In genomic region chr3:134357261-134357913, GRCh38 we compare ENCODE assay signal across 9 cellular contexts. TPM values are rescaled to one million over a fixed set of nuclear protein-coding genes. Genes with fewer than 3 reads are reported as not detected.
DNase-seq lines count a peak whose midpoint lies in the region; ATAC-seq, FAIRE-seq and TF ChIP-seq lines count a peak whose summit lies in the region.
"Had no signal": no experiment of that assay in that cellular context is flagged by ENCODE, and none has a peak within 500 bp of the region (broad histone marks: within the 10 kb centered on the region; RNA-seq: fewer than 3 reads in every experiment).

No MANE protein-coding gene starts in this region.

- FAIRE-seq in bronchial epithelial cell (lab: Jason Lieb, UNC), result peak; percentile 28

- H3K27me3 ChIP-seq in HUES64 (ENCODE audit: insufficient read depth, low read length), result no peaks in the 10 kb centered on the region
- H3K27me3 ChIP-seq in bronchial epithelial cell (ENCODE audit: control insufficient read depth, insufficient read depth, low read length), result no peaks in the 10 kb centered on the region
- H3K27me3 ChIP-seq in lung (ENCODE audit: control insufficient read depth, insufficient read depth), result no peaks in the 10 kb centered on the region
- no peaks in the 10 kb centered on the region for H3K27me3 ChIP-seq in stomach smooth muscle (ENCODE audit: control insufficient read depth in 1 of 2, insufficient read depth in 2 of 2, low read length in 2 of 2)

- H3K36me3 ChIP-seq in HUES64 (ENCODE audit: insufficient read depth, low read length) (peaks cover 83% of the 10 kb centered on the region), bronchial epithelial cell (ENCODE audit: control insufficient read depth, insufficient read depth, low read length) (peaks cover 51% of the 10 kb centered on the region), lung (ENCODE audit: control insufficient read depth in 2 of 2, insufficient read depth in 2 of 2, low read length in 2 of 2) (peaks cover 41 to 58% of the 10 kb centered on the region in 2 donors), stomach smooth muscle (ENCODE audit: control insufficient read depth in 2 of 2, insufficient read depth in 2 of 2, low read length in 2 of 2) (peaks cover 62 to 70% of the 10 kb centered on the region in 2 donors)

- peak overlapping the region; percentile 74 for H3K27ac ChIP-seq in HUES64 (ENCODE audit: low read depth, low read length)
- H3K27ac ChIP-seq in lung (ENCODE audit: low read depth in 1 of 2, low read length in 1 of 2), result peak overlapping the region; percentile 37 to 87
- peak overlapping the region; percentile 70 for H3K27ac ChIP-seq in stomach smooth muscle (ENCODE audit: low read length)

- DNase-seq in bronchial epithelial cell (ENCODE audit: low read depth) (no peak), lung (ENCODE audit: low spot score) (no peak), NCI-H510A (lab: John Stamatoyannopoulos, UW) (no peak), LoVo (ENCODE audit: low spot score) (no peak), GM19238 (ENCODE audit: insufficient read length, low spot score) (no peak)
- no peak for DNase-seq in stimulated activated CD4-positive, alpha-beta T cell treated with anti-CD3 and anti-CD28 coated beads, Interleukin-2, amount 100 ng/mL, for 24 hours
- DNase-seq: NCI-H1930 had no signal

- ATAC-seq in lung (ENCODE audit: insufficient read depth, low FRiP score), result peak; percentile 2

- 87% methylated on average over 10 of the region's 10 CpGs for WGBS in HUES64
- 56 to 72% methylated on average over 10 of the region's 10 CpGs for WGBS in lung, 2 donors

- TF ChIP-seq CTCF in bronchial epithelial cell (IDR thresholded peaks at IDR 0.05; ENCODE audit: insufficient read depth, low read length, severe bottlenecking), result no peak
- no peak for TF ChIP-seq CTCF in lung (IDR thresholded peaks at IDR 0.05; ENCODE audit: control extremely low read depth, extremely low read depth)

- H3K9ac ChIP-seq in HUES64 (ENCODE audit: low read depth, low read length) (no peak overlapping the region), stomach smooth muscle (ENCODE audit: low read length in 2 of 2) (no peak overlapping the region)

- H3K4me1 ChIP-seq in HUES64 (ENCODE audit: insufficient read depth, low read length) (peaks cover 13% of the 10 kb centered on the region; the same call in 1 of the 2 replicates), lung (ENCODE audit: control insufficient read depth in 2 of 2, insufficient read depth in 2 of 2, low read length in 2 of 2) (peaks cover 8 to 57% of the 10 kb centered on the region in 2 donors), stomach smooth muscle (ENCODE audit: control insufficient read depth, insufficient read depth, low read length) (peaks cover 63% of the 10 kb centered on the region)

- H3K4me3 ChIP-seq in HUES64 (ENCODE audit: low read length), result no peak overlapping the region
- H3K4me3 ChIP-seq in bronchial epithelial cell (ENCODE audit: low read depth, low read length), result no peak overlapping the region
- H3K4me3 ChIP-seq in lung, result no peak overlapping the region
- no peak overlapping the region for H3K4me3 ChIP-seq in stomach smooth muscle (ENCODE audit: low read length in 2 of 2)

- H3K9me3 ChIP-seq in HUES64 (ENCODE audit: insufficient read depth, low read depth, low read length), result no peaks in the 10 kb centered on the region
- H3K9me3 ChIP-seq in lung (ENCODE audit: control insufficient read depth in 2 of 2, insufficient read depth in 1 of 2, low read length in 1 of 2), result no peaks in the 10 kb centered on the region
- no peaks in the 10 kb centered on the region for H3K9me3 ChIP-seq in stomach smooth muscle (ENCODE audit: control insufficient read depth in 2 of 2, low read length in 2 of 2)

RNA-seq across cellular contexts. Expression of gene AMOTL2, which starts 16.9 kb away (rescaled TPM):
- 32.8 TPM for polyA plus RNA-seq in HUES64 (2013, experiment 1 of 2)
- 42.5 TPM for polyA plus RNA-seq in HUES64 (2013, experiment 2 of 2)
- total RNA-seq in bronchial epithelial cell, result 54.2 and 89.9 TPM in 2 replicates
- 100 to 1,000 TPM; 122 to 129 TPM for total RNA-seq in lung
- polyA plus RNA-seq in lung, result 10 to 100 TPM; 27.4 to 30.1 TPM
